ENCODE assay signal across 17 cellular contexts in genomic region chr2:161422812-161423211, GRCh38. TPM values are rescaled to one million over a fixed set of nuclear protein-coding genes. Genes with fewer than 3 reads are reported as not detected.
A peak's percentile ranks its signal among the peaks of the same experiment; 100 is the strongest.
DNase-seq lines count a peak whose midpoint lies in the region; ATAC-seq and TF ChIP-seq lines count a peak whose summit lies in the region.
"Had no signal": no experiment of that assay in that cellular context is flagged by ENCODE, and none has a peak within 500 bp of the region (broad histone marks: within the 10 kb centered on the region; RNA-seq: fewer than 3 reads in every experiment).

No MANE protein-coding gene starts in this region.

- no peaks in the 10 kb centered on the region for H4K20me1 ChIP-seq in osteoblast (ENCODE audit: insufficient read depth, low read length)

- H3K79me2 ChIP-seq in osteoblast (ENCODE audit: insufficient read depth, low read length), result no peaks in the 10 kb centered on the region

- no peak overlapping the region for H3K27ac ChIP-seq in osteoblast (ENCODE audit: low read depth, low read length)
- H3K27ac ChIP-seq: esophagus squamous epithelium, psoas muscle had no signal

- ATAC-seq in stimulated activated naive B cell treated with anti-CD40 and anti-IgM and Interleukin-4, amounts not matched to agents 10 μg/mL and 1 μg/mL and 100 μg/mL, for 72 hours (replicated peaks), result no peak
- no peak for ATAC-seq in HG03039 (IDR thresholded peaks at IDR 0.05; ENCODE audit: unreplicated experiment)
- ATAC-seq: Panc1 had no signal

- intact Hi-C loops in activated T-helper 1 cell treated with anti-CD3 and anti-CD28 coated beads, Interleukin-12 subunit alpha, Interleukin-12 subunit beta, Interleukin-2, Interleukin-4 antibody, amounts not matched to agents 30 ng/mL and 10 ng/mL and 1 ng/mL, durations not matched to agents 14 hours and 24 hours and 36 hours (cut with micrococcal nuclease), result no loop called here

- no peaks in the 10 kb centered on the region for H3K9me3 Mint-ChIP-seq in activated naive CD8-positive, alpha-beta T cell (ENCODE audit: low read depth)
- peaks cover 2% of the 10 kb centered on the region for H3K9me3 Mint-ChIP-seq in activated naive CD8-positive, alpha-beta T cell treated with anti-CD3 and anti-CD28 coated beads for 36 hours
- peaks cover 6% of the 10 kb centered on the region for H3K9me3 Mint-ChIP-seq in activated T-helper 1 cell treated with anti-CD3 and anti-CD28 coated beads, Interleukin-12 subunit alpha, Interleukin-12 subunit beta, Interleukin-2, Interleukin-4 antibody, amounts not matched to agents 30 ng/mL and 10 ng/mL and 1 ng/mL, durations not matched to agents 14 hours and 24 hours and 36 hours
- peaks cover 0 to 8% (median 1%) of the 10 kb centered on the region in 6 donors for H3K9me3 Mint-ChIP-seq in immature natural killer cell
- H3K9me3 Mint-ChIP-seq in stimulated activated naive B cell treated with anti-CD40 and anti-IgM and Interleukin-4, amounts not matched to agents 10 μg/mL and 1 μg/mL and 100 μg/mL, for 72 hours, result no peaks in the 10 kb centered on the region
- H3K9me3 Mint-ChIP-seq: dendritic cell treated with granulocyte-macrophage colony-stimulating factor and Interleukin-4, amounts not matched to agents 40 ng/mL and 50 ng/mL, for 4 days had no signal

- H3K9me3 ChIP-seq in osteoblast (ENCODE audit: low read depth, low read length), result no peaks in the 10 kb centered on the region
- H3K9me3 ChIP-seq: psoas muscle had no signal

- H3K4me3 Mint-ChIP-seq in activated naive CD8-positive, alpha-beta T cell, result peak overlapping the region; percentile 76
- H3K4me3 Mint-ChIP-seq in activated naive CD8-positive, alpha-beta T cell treated with anti-CD3 and anti-CD28 coated beads for 36 hours, result no peak overlapping the region
- H3K4me3 Mint-ChIP-seq in activated T-helper 1 cell treated with anti-CD3 and anti-CD28 coated beads, Interleukin-12 subunit alpha, Interleukin-12 subunit beta, Interleukin-2, Interleukin-4 antibody, amounts not matched to agents 30 ng/mL and 10 ng/mL and 1 ng/mL, durations not matched to agents 14 hours and 24 hours and 36 hours, result peak overlapping the region; percentile 64
- peak overlapping the region; percentile 7 to 60 (median 55) for H3K4me3 Mint-ChIP-seq in immature natural killer cell
- H3K4me3 Mint-ChIP-seq in stimulated activated naive B cell treated with anti-CD40 and anti-IgM and Interleukin-4, amounts not matched to agents 10 μg/mL and 1 μg/mL and 100 μg/mL, for 72 hours, result peak overlapping the region; percentile 30 to 52

- no peak overlapping the region for H3K4me3 ChIP-seq in osteoblast (ENCODE audit: insufficient read depth, low read length)

- no peak for DNase-seq in activated naive CD8-positive, alpha-beta T cell treated with anti-CD3 and anti-CD28 coated beads for 36 hours
- no peak for DNase-seq in activated T-helper 1 cell treated with anti-CD3 and anti-CD28 coated beads, Interleukin-12 subunit alpha, Interleukin-12 subunit beta, Interleukin-2, Interleukin-4 antibody, amounts not matched to agents 30 ng/mL and 10 ng/mL and 1 ng/mL, durations not matched to agents 14 hours and 24 hours and 36 hours (ENCODE audit: low spot score)
- DNase-seq in immature natural killer cell (no peak), RKO (ENCODE audit: low spot score) (no peak), osteoblast (ENCODE audit: insufficient read length, low spot score, missing footprints) (no peak)
- no peak for DNase-seq in stimulated activated naive B cell treated with anti-CD40 and anti-IgM and Interleukin-4, amounts not matched to agents 10 μg/mL and 1 μg/mL and 100 μg/mL, for 72 hours
- DNase-seq: esophagus squamous epithelium, head of caudate nucleus, NCI-H1092 treated with DMSO at 0.1 percent for 48 hours, NCI-H774, WERI-Rb-1 had no signal

- H3K36me3 Mint-ChIP-seq in activated naive CD8-positive, alpha-beta T cell, result no peaks in the 10 kb centered on the region
- peaks cover 6% of the 10 kb centered on the region for H3K36me3 Mint-ChIP-seq in activated naive CD8-positive, alpha-beta T cell treated with anti-CD3 and anti-CD28 coated beads for 36 hours
- H3K36me3 Mint-ChIP-seq in activated T-helper 1 cell treated with anti-CD3 and anti-CD28 coated beads, Interleukin-12 subunit alpha, Interleukin-12 subunit beta, Interleukin-2, Interleukin-4 antibody, amounts not matched to agents 30 ng/mL and 10 ng/mL and 1 ng/mL, durations not matched to agents 14 hours and 24 hours and 36 hours (ENCODE audit: low read depth), result peaks cover 11% of the 10 kb centered on the region
- H3K36me3 Mint-ChIP-seq in immature natural killer cell, result peaks cover 0 to 6% (median 0%) of the 10 kb centered on the region in 3 donors
- peaks cover 0 to 4% of the 10 kb centered on the region in 2 donors for H3K36me3 Mint-ChIP-seq in stimulated activated naive B cell treated with anti-CD40 and anti-IgM and Interleukin-4, amounts not matched to agents 10 μg/mL and 1 μg/mL and 100 μg/mL, for 72 hours

- TF ChIP-seq CTCF in osteoblast (IDR thresholded peaks at IDR 0.05; ENCODE audit: extremely low read depth, low read depth, low read length), result no peak

- peaks cover 99% of the 10 kb centered on the region for H3K27me3 ChIP-seq in osteoblast (ENCODE audit: insufficient read depth, low read length)

- peaks cover 39% of the 10 kb centered on the region for H3K4me1 Mint-ChIP-seq in activated naive CD8-positive, alpha-beta T cell (ENCODE audit: low read depth)
- peaks cover 35% of the 10 kb centered on the region for H3K4me1 Mint-ChIP-seq in activated naive CD8-positive, alpha-beta T cell treated with anti-CD3 and anti-CD28 coated beads for 36 hours
- H3K4me1 Mint-ChIP-seq in activated T-helper 1 cell treated with anti-CD3 and anti-CD28 coated beads, Interleukin-12 subunit alpha, Interleukin-12 subunit beta, Interleukin-2, Interleukin-4 antibody, amounts not matched to agents 30 ng/mL and 10 ng/mL and 1 ng/mL, durations not matched to agents 14 hours and 24 hours and 36 hours (ENCODE audit: low read depth), result peaks cover 54% of the 10 kb centered on the region
- peaks cover 18 to 61% of the 10 kb centered on the region in 2 donors for H3K4me1 Mint-ChIP-seq in immature natural killer cell
- peaks cover 24 to 40% of the 10 kb centered on the region in 2 donors for H3K4me1 Mint-ChIP-seq in stimulated activated naive B cell treated with anti-CD40 and anti-IgM and Interleukin-4, amounts not matched to agents 10 μg/mL and 1 μg/mL and 100 μg/mL, for 72 hours

- H3K4me1 ChIP-seq in osteoblast (ENCODE audit: insufficient read depth, low read length), result no peaks in the 10 kb centered on the region

- no peak overlapping the region for H3K4me2 ChIP-seq in osteoblast (ENCODE audit: insufficient read depth, low read length)

- H3K27me3 Mint-ChIP-seq in activated naive CD8-positive, alpha-beta T cell, result peaks cover 75% of the 10 kb centered on the region
- H3K27me3 Mint-ChIP-seq in activated naive CD8-positive, alpha-beta T cell treated with anti-CD3 and anti-CD28 coated beads for 36 hours, result peaks cover 97% of the 10 kb centered on the region
- H3K27me3 Mint-ChIP-seq in activated T-helper 1 cell treated with anti-CD3 and anti-CD28 coated beads, Interleukin-12 subunit alpha, Interleukin-12 subunit beta, Interleukin-2, Interleukin-4 antibody, amounts not matched to agents 30 ng/mL and 10 ng/mL and 1 ng/mL, durations not matched to agents 14 hours and 24 hours and 36 hours (ENCODE audit: insufficient read depth), result peaks cover 85% of the 10 kb centered on the region
- H3K27me3 Mint-ChIP-seq in immature natural killer cell (ENCODE audit: low read depth in 3 of 3), result peaks cover 34 to 58% (median 54%) of the 10 kb centered on the region in 3 donors
- H3K27me3 Mint-ChIP-seq in stimulated activated naive B cell treated with anti-CD40 and anti-IgM and Interleukin-4, amounts not matched to agents 10 μg/mL and 1 μg/mL and 100 μg/mL, for 72 hours, result peaks cover 85 to 88% of the 10 kb centered on the region in 2 donors

- H3K36me3 ChIP-seq in osteoblast (ENCODE audit: insufficient read depth, low read length), result no peaks in the 10 kb centered on the region
- H3K36me3 ChIP-seq: esophagus squamous epithelium, WERI-Rb-1 had no signal

- no peak overlapping the region for H3K27ac Mint-ChIP-seq in activated naive CD8-positive, alpha-beta T cell
- no peak overlapping the region for H3K27ac Mint-ChIP-seq in activated naive CD8-positive, alpha-beta T cell treated with anti-CD3 and anti-CD28 coated beads for 36 hours
- peak overlapping the region; percentile 18 for H3K27ac Mint-ChIP-seq in activated T-helper 1 cell treated with anti-CD3 and anti-CD28 coated beads, Interleukin-12 subunit alpha, Interleukin-12 subunit beta, Interleukin-2, Interleukin-4 antibody, amounts not matched to agents 30 ng/mL and 10 ng/mL and 1 ng/mL, durations not matched to agents 14 hours and 24 hours and 36 hours
- no peak overlapping the region for H3K27ac Mint-ChIP-seq in immature natural killer cell
- peak overlapping the region; percentile 62 for H3K27ac Mint-ChIP-seq in stimulated activated naive B cell treated with anti-CD40 and anti-IgM and Interleukin-4, amounts not matched to agents 10 μg/mL and 1 μg/mL and 100 μg/mL, for 72 hours
- H3K27ac Mint-ChIP-seq: dendritic cell treated with granulocyte-macrophage colony-stimulating factor and Interleukin-4, amounts not matched to agents 40 ng/mL and 50 ng/mL, for 4 days had no signal

- H2AFZ ChIP-seq in osteoblast (ENCODE audit: low read length), result no peak overlapping the region

RNA-seq across cellular contexts. Expression of gene TBR1, which starts 6.7 kb away (rescaled TPM):
- not detected for total RNA-seq in activated naive CD8-positive, alpha-beta T cell treated with anti-CD3 and anti-CD28 coated beads for 36 hours
- 0.05 TPM in 1 of 2 replicates, not detected in the other for total RNA-seq in activated T-helper 1 cell treated with anti-CD3 and anti-CD28 coated beads, Interleukin-12 subunit alpha, Interleukin-12 subunit beta, Interleukin-2, Interleukin-4 antibody, amounts not matched to agents 30 ng/mL and 10 ng/mL and 1 ng/mL, durations not matched to agents 14 hours and 24 hours and 36 hours
- not detected for polyA plus RNA-seq in immature natural killer cell
- total RNA-seq in osteoblast, result under 0.01 TPM in 1 of 2 replicates, not detected in the other
- total RNA-seq: mucosa of gallbladder, psoas muscle had no signal

Comparison
In these comparisons a context has a peak if more than half of its experiments do, and no peak if none do; other contexts are left out.
1. H3K27ac Mint-ChIP-seq: peak in activated T-helper 1 cell treated with anti-CD3 and anti-CD28 coated beads, Interleukin-12 subunit alpha, Interleukin-12 subunit beta, Interleukin-2, Interleukin-4 antibody, amounts not matched to agents 30 ng/mL and 10 ng/mL and 1 ng/mL, durations not matched to agents 14 hours and 24 hours and 36 hours (single experiment) and stimulated activated naive B cell treated with anti-CD40 and anti-IgM and Interleukin-4, amounts not matched to agents 10 μg/mL and 1 μg/mL and 100 μg/mL, for 72 hours (single experiment); none in activated naive CD8-positive, alpha-beta T cell (single experiment), activated naive CD8-positive, alpha-beta T cell treated with anti-CD3 and anti-CD28 coated beads for 36 hours (single experiment) and immature natural killer cell (0 of 6).